ENCODE assay signal across 1 cellular context in genomic region chr17:8376302-8377067, GRCh38.
TF ChIP-seq lines count a peak whose summit lies in the region.

Gene KRABD2 (minus strand): TSS chr17:8376704.

TF ChIP-seq in HepG2, 621 proteins besides CTCF, POLR2A, EP300 and RAD21 (continued from another document and continues in another):
- peak; percentile 54; the same call in 1 of the 2 replicates for TF ChIP-seq NAIF1 (CRISPR knock-in tag; IDR thresholded peaks at IDR 0.05; ENCODE audit: borderline replicate concordance)
- peak; percentile 73 for TF ChIP-seq ZNF407 (CRISPR knock-in tag; IDR thresholded peaks at IDR 0.05; ENCODE audit: not compliant biosample characterization)
- peak; percentile 91 for TF ChIP-seq NCOA5 (CRISPR knock-in tag; IDR thresholded peaks at IDR 0.05)
- no peak for TF ChIP-seq HMGA1 (CRISPR knock-in tag; conservative IDR thresholded peaks at IDR 0.05)
- TF ChIP-seq TBX3 (IDR thresholded peaks at IDR 0.05; ENCODE audit: borderline replicate concordance), result no peak
- no peak for TF ChIP-seq RELA (CRISPR knock-in tag; IDR thresholded peaks at IDR 0.05)
- no peak for TF ChIP-seq PRDM15 (CRISPR knock-in tag; IDR thresholded peaks at IDR 0.05)
- TF ChIP-seq STAT5B (CRISPR knock-in tag; IDR thresholded peaks at IDR 0.05), result 0 out of 2 replicates have a peak, but pooled peaks have one; percentile 53
- TF ChIP-seq CERS6 (CRISPR knock-in tag; IDR thresholded peaks at IDR 0.05), result no peak
- no peak for TF ChIP-seq FOXO4 (CRISPR knock-in tag; conservative IDR thresholded peaks at IDR 0.05)
- TF ChIP-seq KIAA2018 (CRISPR knock-in tag; IDR thresholded peaks at IDR 0.05; ENCODE audit: borderline replicate concordance), result no peak
- peak; percentile 90 for TF ChIP-seq ZNF280D (CRISPR knock-in tag; IDR thresholded peaks at IDR 0.05)
- peak; percentile 71 for TF ChIP-seq GATAD2A (CRISPR knock-in tag; IDR thresholded peaks at IDR 0.05)
- no peak for TF ChIP-seq CREM (IDR thresholded peaks at IDR 0.05)
- TF ChIP-seq CREM (CRISPR knock-in tag; IDR thresholded peaks at IDR 0.05), result no peak
- TF ChIP-seq KMT2B (CRISPR knock-in tag; IDR thresholded peaks at IDR 0.05), result peak; percentile 79
- TF ChIP-seq ZFP1 (CRISPR knock-in tag; IDR thresholded peaks at IDR 0.05), result 0 out of 2 replicates have a peak, but pooled peaks have one; percentile 44
- peak; percentile 79 for TF ChIP-seq NKX3-1 (CRISPR knock-in tag; IDR thresholded peaks at IDR 0.05)
- peak; percentile 61 for TF ChIP-seq NR0B2 (CRISPR knock-in tag; IDR thresholded peaks at IDR 0.05)
- no peak; the same call in 1 of the 2 replicates for TF ChIP-seq GMEB2 (CRISPR knock-in tag; IDR thresholded peaks at IDR 0.05; ENCODE audit: low read depth)
- TF ChIP-seq RBAK (CRISPR knock-in tag; IDR thresholded peaks at IDR 0.05), result no peak
- peak; percentile 74; the same call in 1 of the 2 replicates for TF ChIP-seq ZNF572 (CRISPR knock-in tag; IDR thresholded peaks at IDR 0.05)
